Comparison of ENCODE assay signal across 8 cellular contexts in genomic region chr3:42190701-42191442, GRCh38.
DNase-seq lines count a peak whose midpoint lies in the region; ATAC-seq and TF ChIP-seq lines count a peak whose summit lies in the region.

No MANE protein-coding gene starts in this region.

- TF ChIP-seq POLR2A in gastroesophageal sphincter (IDR thresholded peaks at IDR 0.05) (no peak), ovary (IDR thresholded peaks at IDR 0.05) (no peak)

- peaks cover 6% of the 10 kb centered on the region for H3K4me1 Mint-ChIP-seq in type B pancreatic cell (ENCODE audit: unreplicated experiment)

- WGBS in gastroesophageal sphincter (ENCODE audit: low coverage in 1 of 2), 2 donors, result 47% methylated on average over 8 of the region's 11 CpGs; no CpG with 5 or more reads in 1 of the 2 donors
- WGBS in ovary, 3 donors, result 55 to 56% (median 55%) methylated on average over 11 of the region's 11 CpGs

- H3K36me3 ChIP-seq in gastroesophageal sphincter, result peaks cover 3 to 63% of the 10 kb centered on the region in 2 donors
- no peaks in the 10 kb centered on the region for H3K36me3 ChIP-seq in ovary

- TF ChIP-seq EP300 in gastroesophageal sphincter (IDR thresholded peaks at IDR 0.05), result no peak
- no peak for TF ChIP-seq EP300 in ovary (IDR thresholded peaks at IDR 0.05)

- H3K9me3 Mint-ChIP-seq in type B pancreatic cell, result no peaks in the 10 kb centered on the region

- peak; percentile 62 for DNase-seq in CD1c-positive myeloid dendritic cell (ENCODE audit: extremely low spot score)
- peak; percentile 4 to 45 for DNase-seq in HL-60 (ENCODE audit: low read depth in 1 of 2, low spot score in 1 of 2)
- peak; percentile 54 for DNase-seq in RPMI7951 (ENCODE audit: low read depth)
- DNase-seq in activated T-helper 9 cell treated with anti-CD3 and anti-CD28 coated beads, Interleukin-2, amount 50 U/mL, for 16 hours (ENCODE audit: low read depth), result peak; percentile 46
- DNase-seq in ovary, result peak; percentile 43 to 72 (median 48)
- peak; percentile 77 for DNase-seq in type B pancreatic cell (ENCODE audit: extremely low spot score, unreplicated experiment)

- H3K36me3 Mint-ChIP-seq in type B pancreatic cell, result peaks cover 14% of the 10 kb centered on the region

- intact Hi-C loops in ovary (cut with DNase I), result loop anchor here in 2 of 4 donors (10.0 kb wide), 2 partner anchors 76 to 296 kb away; no protein-coding TSS in a partner anchor

- H3K27ac ChIP-seq in HL-60 (replicated peaks) (no peak overlapping the region), gastroesophageal sphincter (peak overlapping the region in 2 of 4 donors; percentile 21 to 49), ovary (no peak overlapping the region)

- H3K4me3 ChIP-seq in HL-60 (replicated peaks; ENCODE audit: insufficient read depth, low read length) (no peak overlapping the region), gastroesophageal sphincter (no peak overlapping the region), ovary (no peak overlapping the region)

- H3K9me3 ChIP-seq in gastroesophageal sphincter (no peaks in the 10 kb centered on the region), ovary (no peaks in the 10 kb centered on the region)

- TF ChIP-seq CTCF in HL-60 (IDR thresholded peaks at IDR 0.05; ENCODE audit: insufficient read depth, low read length) (peak; percentile 61), gastroesophageal sphincter (IDR thresholded peaks at IDR 0.05) (peak; percentile 70 to 85 (median 78)), ovary (IDR thresholded peaks at IDR 0.05) (peak; percentile 41 to 56 (median 49)), type B pancreatic cell (conservative IDR thresholded peaks at IDR 0.05) (peak; percentile 90)

- H3K27me3 ChIP-seq in HL-60 (ENCODE audit: insufficient read depth, poor library complexity, severe bottlenecking), result no peaks in the 10 kb centered on the region
- no peaks in the 10 kb centered on the region for H3K27me3 ChIP-seq in gastroesophageal sphincter
- H3K27me3 ChIP-seq in ovary, result no peaks in the 10 kb centered on the region

- no peaks in the 10 kb centered on the region for H3K27me3 Mint-ChIP-seq in type B pancreatic cell

- peak overlapping the region; percentile 22 for H3K27ac Mint-ChIP-seq in type B pancreatic cell

- ATAC-seq in gastroesophageal sphincter, result peak; percentile 55
- no peak for ATAC-seq in GM18519 (IDR thresholded peaks at IDR 0.05; ENCODE audit: low FRiP score, unreplicated experiment)

- H3K4me3 Mint-ChIP-seq in type B pancreatic cell, result no peak overlapping the region

- H3K4me1 ChIP-seq in gastroesophageal sphincter (peaks cover 0 to 41% (median 0%) of the 10 kb centered on the region in 3 donors), ovary (ENCODE audit: insufficient read depth) (no peaks in the 10 kb centered on the region)

Comparison
In these comparisons a context has a peak if more than half of its experiments do, and no peak if none do; other contexts are left out.
1. DNase-seq: peak in every context shown above with its lines; median percentile 77 in type B pancreatic cell; 62 in CD1c-positive myeloid dendritic cell; 54 in RPMI7951; 48 in ovary; 46 in activated T-helper 9 cell treated with anti-CD3 and anti-CD28 coated beads, Interleukin-2, amount 50 U/mL, for 16 hours; 24 in HL-60.